In genomic region chr12:52692253-52692652, GRCh38 we compare ENCODE assay signal across 17 cellular contexts. TPM values are rescaled to one million over a fixed set of nuclear protein-coding genes. Genes with fewer than 3 reads are reported as not detected.
DNase-seq lines count a peak whose midpoint lies in the region; ATAC-seq and TF ChIP-seq lines count a peak whose summit lies in the region.
"Had no signal": no experiment of that assay in that cellular context is flagged by ENCODE, and none has a peak within 500 bp of the region (broad histone marks: within the 10 kb centered on the region; RNA-seq: fewer than 3 reads in every experiment).

No MANE protein-coding gene starts in this region.

- H3K4me1 Mint-ChIP-seq in activated naive CD8-positive, alpha-beta T cell (ENCODE audit: low read depth): peaks cover 46% of the 10 kb centered on the region
- H3K4me1 Mint-ChIP-seq in activated naive CD8-positive, alpha-beta T cell treated with anti-CD3 and anti-CD28 coated beads, Interleukin-2, amount 50 U/mL, for 24 hours: peaks cover 26% of the 10 kb centered on the region
- peaks cover 26 to 27% of the 10 kb centered on the region in 2 donors for H3K4me1 Mint-ChIP-seq in effector memory CD8-positive, alpha-beta T cell (ENCODE audit: low read depth in 2 of 2)

- no peaks in the 10 kb centered on the region for H3K36me3 ChIP-seq in OCI-LY7 (ENCODE audit: insufficient read depth, low read length)
- H3K36me3 ChIP-seq: prostate gland, tibial artery had no signal

- CTCF ChIA-PET in OCI-LY7 (lab: Charles Lee; ENCODE audit: unreplicated experiment): interaction anchor here (0.6 to 1.6 kb wide), 2 partner anchors 178 to 314 kb away, joined by 3 read pairs; partner anchors contain the start of gene EIF4B

- POLR2A ChIA-PET in OCI-LY7 (lab: Charles Lee): no interaction called here

- no peak overlapping the region for H3K4me2 ChIP-seq in OCI-LY7 (ENCODE audit: low read length)
- H3K4me2 ChIP-seq: KMS-11 had no signal

- no peaks in the 10 kb centered on the region for H3K4me1 ChIP-seq in OCI-LY7 (ENCODE audit: insufficient read depth, low read length, poor library complexity, severe bottlenecking)
- H3K4me1 ChIP-seq: prostate gland had no signal

- H3K79me2 ChIP-seq in OCI-LY7 (ENCODE audit: insufficient read depth, low read depth, low read length): no peaks in the 10 kb centered on the region

- H3K27me3 Mint-ChIP-seq in activated naive CD8-positive, alpha-beta T cell: no peaks in the 10 kb centered on the region
- no peaks in the 10 kb centered on the region for H3K27me3 Mint-ChIP-seq in activated naive CD8-positive, alpha-beta T cell treated with anti-CD3 and anti-CD28 coated beads, Interleukin-2, amount 50 U/mL, for 24 hours
- H3K27me3 Mint-ChIP-seq in effector memory CD8-positive, alpha-beta T cell: peaks cover 11 to 62% of the 10 kb centered on the region in 2 donors

- no peaks in the 10 kb centered on the region for H3K36me3 Mint-ChIP-seq in activated naive CD8-positive, alpha-beta T cell
- H3K36me3 Mint-ChIP-seq in activated naive CD8-positive, alpha-beta T cell treated with anti-CD3 and anti-CD28 coated beads, Interleukin-2, amount 50 U/mL, for 24 hours (ENCODE audit: low read depth): no peaks in the 10 kb centered on the region
- H3K36me3 Mint-ChIP-seq in effector memory CD8-positive, alpha-beta T cell (ENCODE audit: insufficient read depth): peaks cover 3% of the 10 kb centered on the region

- no peak overlapping the region for H2AFZ ChIP-seq in OCI-LY7 (ENCODE audit: low read length)

- no TSS peak for BruUV-seq in OCI-LY7 (replicated peaks; lab: Mats Ljungman, UMichigan)

- H3K9me2 ChIP-seq in OCI-LY7 (ENCODE audit: insufficient read depth, low read length): no peaks in the 10 kb centered on the region

- no peak for ATAC-seq in activated naive CD8-positive, alpha-beta T cell treated with anti-CD3 and anti-CD28 coated beads, Interleukin-2, amount 50 U/mL, for 24 hours
- ATAC-seq in effector memory CD8-positive, alpha-beta T cell (replicated peaks): no peak
- ATAC-seq in GM21526 (IDR thresholded peaks at IDR 0.05; ENCODE audit: low FRiP score, unreplicated experiment) (no peak), GM19035 (IDR thresholded peaks at IDR 0.05; ENCODE audit: unreplicated experiment) (no peak)
- ATAC-seq: foreskin keratinocyte, mucosa of descending colon had no signal

- peak overlapping the region; percentile 30 for H3K4me3 Mint-ChIP-seq in activated naive CD8-positive, alpha-beta T cell
- no peak overlapping the region for H3K4me3 Mint-ChIP-seq in activated naive CD8-positive, alpha-beta T cell treated with anti-CD3 and anti-CD28 coated beads, Interleukin-2, amount 50 U/mL, for 24 hours
- H3K4me3 Mint-ChIP-seq in effector memory CD8-positive, alpha-beta T cell: peak overlapping the region; percentile 60 to 91
- H3K4me3 Mint-ChIP-seq: activated T-helper 1 cell treated with anti-CD3 and anti-CD28 coated beads, Interleukin-12 subunit alpha, Interleukin-12 subunit beta, Interleukin-2, Interleukin-4 antibody, amounts not matched to agents 30 ng/mL and 10 ng/mL and 1 ng/mL, durations not matched to agents 14 hours and 24 hours and 36 hours had no signal

- no peaks in the 10 kb centered on the region for H3K9me3 ChIP-seq in OCI-LY7 (ENCODE audit: low read length)
- H3K9me3 ChIP-seq: mucosa of descending colon, prostate gland, tibial artery had no signal

- TF ChIP-seq CTCF in OCI-LY7 (conservative IDR thresholded peaks at IDR 0.05; ENCODE audit: low read length) (peak; percentile 67), retinal pigment epithelial cell (conservative IDR thresholded peaks at IDR 0.05; ENCODE audit: low read depth, low read length) (peak; percentile 12)

- H3K9me3 Mint-ChIP-seq in activated naive CD8-positive, alpha-beta T cell (ENCODE audit: low read depth): no peaks in the 10 kb centered on the region
- H3K9me3 Mint-ChIP-seq in activated naive CD8-positive, alpha-beta T cell treated with anti-CD3 and anti-CD28 coated beads, Interleukin-2, amount 50 U/mL, for 24 hours: no peaks in the 10 kb centered on the region
- no peaks in the 10 kb centered on the region for H3K9me3 Mint-ChIP-seq in effector memory CD8-positive, alpha-beta T cell
- H3K9me3 Mint-ChIP-seq: activated T-helper 1 cell treated with anti-CD3 and anti-CD28 coated beads, Interleukin-12 subunit alpha, Interleukin-12 subunit beta, Interleukin-2, Interleukin-4 antibody, amounts not matched to agents 30 ng/mL and 10 ng/mL and 1 ng/mL, durations not matched to agents 14 hours and 24 hours and 36 hours had no signal

- no peak overlapping the region for H3K27ac ChIP-seq in OCI-LY7 (ENCODE audit: low read depth, low read length, poor library complexity, severe bottlenecking)
- H3K27ac ChIP-seq: foreskin keratinocyte, KMS-11, prostate gland, tibial artery had no signal

- H3K4me3 ChIP-seq in OCI-LY7 (ENCODE audit: low read depth, low read length, poor library complexity, severe bottlenecking) (no peak overlapping the region), retinal pigment epithelial cell (ENCODE audit: low read length) (no peak overlapping the region)
- H3K4me3 ChIP-seq: mucosa of descending colon, prostate gland, tibial artery had no signal

- H3K27ac Mint-ChIP-seq in activated naive CD8-positive, alpha-beta T cell: no peak overlapping the region
- no peak overlapping the region for H3K27ac Mint-ChIP-seq in activated naive CD8-positive, alpha-beta T cell treated with anti-CD3 and anti-CD28 coated beads, Interleukin-2, amount 50 U/mL, for 24 hours
- H3K27ac Mint-ChIP-seq in effector memory CD8-positive, alpha-beta T cell: no peak overlapping the region
- H3K27ac Mint-ChIP-seq: activated T-helper 1 cell treated with anti-CD3 and anti-CD28 coated beads, Interleukin-12 subunit alpha, Interleukin-12 subunit beta, Interleukin-2, Interleukin-4 antibody, amounts not matched to agents 30 ng/mL and 10 ng/mL and 1 ng/mL, durations not matched to agents 14 hours and 24 hours and 36 hours had no signal

- intact Hi-C loops in OCI-LY7 (cut with micrococcal nuclease; ENCODE audit: unreplicated experiment): loop anchor here (1.0 kb wide), 1 partner anchor 187 kb away; no protein-coding TSS in a partner anchor

- no peaks in the 10 kb centered on the region for H4K20me1 ChIP-seq in OCI-LY7 (ENCODE audit: insufficient read depth, low read length)

- no peak for DNase-seq in activated naive CD8-positive, alpha-beta T cell treated with anti-CD3 and anti-CD28 coated beads, Interleukin-2, amount 50 U/mL, for 24 hours
- peak; percentile 25 for DNase-seq in OCI-LY7 (ENCODE audit: low spot score)
- DNase-seq in effector memory CD8-positive, alpha-beta T cell: no peak
- no peak for DNase-seq in retinal pigment epithelial cell (ENCODE audit: low read depth)
- no peak for DNase-seq in NCI-H526 (lab: John Stamatoyannopoulos, UW)
- DNase-seq: activated CD4-positive, alpha-beta T cell treated with anti-CD3 and anti-CD28 coated beads for 48 hours; aorta; foreskin keratinocyte; mucosa of descending colon; NCI-H1694 treated with DMSO at 0.1 percent for 48 hours; tibial artery had no signal

RNA-seq across cellular contexts. Expression of gene KRT77, which starts 11.1 kb away (rescaled TPM):
- not detected in 2 replicates for total RNA-seq in OCI-LY7 (2014; rRNA removed; shearing (Covaris generic))
- not detected in 2 replicates for total RNA-seq in OCI-LY7 (2022)
- total RNA-seq: activated T-helper 1 cell treated with anti-CD3 and anti-CD28 coated beads, Interleukin-12 subunit alpha, Interleukin-12 subunit beta, Interleukin-2, Interleukin-4 antibody, amounts not matched to agents 30 ng/mL and 10 ng/mL and 1 ng/mL, durations not matched to agents 14 hours and 24 hours and 36 hours; aorta; foreskin keratinocyte; mucosa of descending colon had no signal

RNA-seq across cellular contexts. Expression of gene KRT1, which starts 12.0 kb away (rescaled TPM):
- total RNA-seq in OCI-LY7 (2014; rRNA removed; shearing (Covaris generic)): not detected in 2 replicates
- total RNA-seq in OCI-LY7 (2022): not detected in 2 replicates
- total RNA-seq: activated T-helper 1 cell treated with anti-CD3 and anti-CD28 coated beads, Interleukin-12 subunit alpha, Interleukin-12 subunit beta, Interleukin-2, Interleukin-4 antibody, amounts not matched to agents 30 ng/mL and 10 ng/mL and 1 ng/mL, durations not matched to agents 14 hours and 24 hours and 36 hours had no signal

RNA-seq across cellular contexts. Expression of gene KRT2, which starts 40.2 kb away (rescaled TPM):
- total RNA-seq in OCI-LY7 (2014; rRNA removed; shearing (Covaris generic)): not detected in 2 replicates
- not detected in 2 replicates for total RNA-seq in OCI-LY7 (2022)
- total RNA-seq: activated T-helper 1 cell treated with anti-CD3 and anti-CD28 coated beads, Interleukin-12 subunit alpha, Interleukin-12 subunit beta, Interleukin-2, Interleukin-4 antibody, amounts not matched to agents 30 ng/mL and 10 ng/mL and 1 ng/mL, durations not matched to agents 14 hours and 24 hours and 36 hours; aorta; foreskin keratinocyte had no signal
